Comparison of ENCODE assay signal across 21 cellular contexts in the genomic region with DNA sequence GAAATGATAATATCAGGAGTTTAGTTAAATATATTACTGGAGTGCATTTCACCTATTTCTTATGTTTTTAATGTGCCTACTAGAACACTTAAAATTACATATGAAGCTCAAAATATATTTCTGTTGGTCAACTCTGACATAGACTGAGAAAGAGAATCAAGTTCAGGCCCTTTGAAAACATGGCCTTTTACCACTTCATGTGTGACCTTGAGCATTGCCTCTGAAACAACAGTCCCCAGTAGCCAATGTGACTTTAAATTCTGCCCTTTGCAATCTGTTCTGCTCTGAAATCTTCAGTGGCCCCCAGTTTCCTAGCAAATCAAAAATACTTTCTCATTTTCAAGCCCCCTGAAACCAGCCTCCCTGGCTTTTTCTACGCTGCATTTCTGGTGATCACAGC.
"Had no signal": no experiment of that assay in that cellular context is flagged by ENCODE, and none has a peak within 500 bp of the region (broad histone marks: within the 10 kb centered on the region; RNA-seq: fewer than 3 reads in every experiment).

No MANE protein-coding gene starts in this region.

- H3K4me3 Mint-ChIP-seq: activated CD8-positive, alpha-beta T cell treated with anti-CD3 and anti-CD28 coated beads, Interleukin-2, amount 10 ng/mL, durations not matched to agents 7 days and 5 days; activated naive CD4-positive, alpha-beta T cell treated with anti-CD3 and anti-CD28 coated beads, Interleukin-2, amount 10 ng/mL, durations not matched to agents 7 days and 5 days; activated T-helper 17 cell treated with anti-CD3 and anti-CD28 coated beads, Interleukin-2, amount 50 U/mL, for 72 hours; natural killer cell treated with Interleukin-12 subunit alpha and Interleukin-12 subunit beta and Interleukin-15 and Interleukin-18, amount 100 ng/mL, for 72 hours; T-cell had no signal

- H3K27me3 Mint-ChIP-seq: activated naive CD4-positive, alpha-beta T cell treated with anti-CD3 and anti-CD28 coated beads, Interleukin-2, amount 10 ng/mL, durations not matched to agents 7 days and 5 days; activated T-helper 17 cell treated with anti-CD3 and anti-CD28 coated beads, Interleukin-2, amount 50 U/mL, for 72 hours; natural killer cell treated with Interleukin-12 subunit alpha and Interleukin-12 subunit beta and Interleukin-15 and Interleukin-18, amount 100 ng/mL, for 72 hours; T-cell had no signal

- H3K27ac Mint-ChIP-seq: activated CD8-positive, alpha-beta T cell treated with anti-CD3 and anti-CD28 coated beads, Interleukin-2, amount 10 ng/mL, durations not matched to agents 7 days and 5 days; activated naive CD4-positive, alpha-beta T cell treated with anti-CD3 and anti-CD28 coated beads, Interleukin-2, amount 10 ng/mL, durations not matched to agents 7 days and 5 days; activated T-helper 17 cell treated with anti-CD3 and anti-CD28 coated beads, Interleukin-2, amount 50 U/mL, for 72 hours; natural killer cell treated with Interleukin-12 subunit alpha and Interleukin-12 subunit beta and Interleukin-15 and Interleukin-18, amount 100 ng/mL, for 72 hours had no signal

- H3K27ac ChIP-seq: breast epithelium, colonic mucosa, epithelial cell of prostate, SK-N-MC, WERI-Rb-1 had no signal

- H3K27me3 ChIP-seq: breast epithelium, colonic mucosa, tibial nerve had no signal

- H3K4me1 ChIP-seq: breast epithelium, colonic mucosa had no signal

- ATAC-seq: activated CD8-positive, alpha-beta T cell treated with anti-CD3 and anti-CD28 coated beads, Interleukin-2, amount 10 ng/mL, durations not matched to agents 7 days and 5 days; activated T-helper 17 cell treated with anti-CD3 and anti-CD28 coated beads, Interleukin-2, amount 50 U/mL, for 72 hours; left colon; natural killer cell treated with Interleukin-12 subunit alpha and Interleukin-12 subunit beta and Interleukin-15 and Interleukin-18, amount 100 ng/mL, for 72 hours; T-cell had no signal

- H3K9me3 ChIP-seq: breast epithelium, colonic mucosa, tibial nerve had no signal

- H3K9me3 Mint-ChIP-seq: activated naive CD4-positive, alpha-beta T cell treated with anti-CD3 and anti-CD28 coated beads, Interleukin-2, amount 10 ng/mL, durations not matched to agents 7 days and 5 days; activated T-helper 17 cell treated with anti-CD3 and anti-CD28 coated beads, Interleukin-2, amount 50 U/mL, for 72 hours; natural killer cell treated with Interleukin-12 subunit alpha and Interleukin-12 subunit beta and Interleukin-15 and Interleukin-18, amount 100 ng/mL, for 72 hours; T-cell had no signal

- DNase-seq: activated CD4-positive, alpha-beta T cell treated with anti-CD3 and anti-CD28 coated beads for 4 hours; activated CD8-positive, alpha-beta memory T cell treated with anti-CD3 and anti-CD28 coated beads, Interleukin-2, amount 50 U/mL, for 48 hours; activated CD8-positive, alpha-beta T cell treated with anti-CD3 and anti-CD28 coated beads, Interleukin-2, amount 10 ng/mL, durations not matched to agents 7 days and 5 days; activated naive CD4-positive, alpha-beta T cell treated with anti-CD3 and anti-CD28 coated beads, Interleukin-2, amount 10 ng/mL, durations not matched to agents 7 days and 5 days; anterior cingulate cortex; colonic mucosa; effector CD8-positive, alpha-beta T cell; hypothalamus; left colon; mesenchymal stem cell; occipital lobe; stimulated activated CD4-positive, alpha-beta T cell treated with anti-CD3 and anti-CD28 coated beads, Interleukin-4, amount 100 ng/mL, for 24 hours; T-cell; T1000; WERI-Rb-1 had no signal

- H3K36me3 ChIP-seq: colonic mucosa had no signal

- H3K4me3 ChIP-seq: breast epithelium, colonic mucosa, SK-N-MC, tibial nerve had no signal
